15 cellular contexts compared by ENCODE assay signal in genomic region chr14:60095781-60096450, GRCh38. TPM values are rescaled to one million over a fixed set of nuclear protein-coding genes. Genes with fewer than 3 reads are reported as not detected.
DNase-seq lines count a peak whose midpoint lies in the region; ATAC-seq and TF ChIP-seq lines count a peak whose summit lies in the region.
"Had no signal": no experiment of that assay in that cellular context is flagged by ENCODE, and none has a peak within 500 bp of the region (broad histone marks: within the 10 kb centered on the region; RNA-seq: fewer than 3 reads in every experiment).

No MANE protein-coding gene starts in this region.

- TF ChIP-seq CTCF in AG04450 (IDR thresholded peaks at IDR 0.05; ENCODE audit: low read depth, low read length) (no peak), HEK293 (tag by site-specific recombination; IDR thresholded peaks at IDR 0.05) (no peak), mesothelial cell of epicardium (IDR thresholded peaks at IDR 0.05; ENCODE audit: unreplicated experiment) (no peak), uterus (IDR thresholded peaks at IDR 0.05) (no peak)

- H3K27me3 Mint-ChIP-seq in mesothelial cell of epicardium (ENCODE audit: low read depth) = no peaks in the 10 kb centered on the region
- H3K27me3 Mint-ChIP-seq: naive B cell; stimulated activated naive CD8-positive, alpha-beta T cell treated with anti-CD3 and anti-CD28 coated beads, Interleukin-15, Interleukin-2, amounts not matched to agents 100 ng/mL and 50 ng/mL, for 24 hours had no signal

- no peak overlapping the region for H3K27ac ChIP-seq in AG04450 (ENCODE audit: low read depth, low read length)
- no peak overlapping the region for H3K27ac ChIP-seq in HEK293 (ENCODE audit: extremely low read depth, low read depth, low read length)
- H3K27ac ChIP-seq in uterus = no peak overlapping the region

- no peaks in the 10 kb centered on the region for H3K9me3 Mint-ChIP-seq in mesothelial cell of epicardium
- H3K9me3 Mint-ChIP-seq: naive B cell; stimulated activated naive CD8-positive, alpha-beta T cell treated with anti-CD3 and anti-CD28 coated beads, Interleukin-15, Interleukin-2, amounts not matched to agents 100 ng/mL and 50 ng/mL, for 24 hours; T-helper 1 cell treated with Interleukin-12 subunit alpha and Interleukin-12 subunit beta and Interleukin-4 antibody, amounts not matched to agents 30 μg/mL and 1 μg/mL, for 36 hours had no signal

- H3K27me3 ChIP-seq in AG04450 (ENCODE audit: control insufficient read depth, insufficient read depth, low read length) = no peaks in the 10 kb centered on the region
- no peaks in the 10 kb centered on the region for H3K27me3 ChIP-seq in uterus

- DNase-seq in AG04450 (ENCODE audit: low read depth, low spot score) (peak; percentile 59), amniotic epithelial cell (ENCODE audit: low read depth) (peak; percentile 92), hepatic stellate cell (ENCODE audit: low spot score) (peak; percentile 24), mesothelial cell of epicardium (ENCODE audit: low spot score in 2 of 2, unreplicated experiment in 2 of 2) (no peak), uterus (no peak)
- DNase-seq: effector memory CD4-positive, alpha-beta T cell; naive B cell; NK-92 treated with Interleukin-12 subunit alpha and Interleukin-12 subunit beta, amount 100 ng/mL, for 24 hours; stimulated activated CD4-positive, alpha-beta T cell treated with anti-CD3 and anti-CD28 coated beads, Interleukin-15, amount 100 ng/mL, for 24 hours had no signal

- no peak overlapping the region for H3K4me3 ChIP-seq in AG04450 (ENCODE audit: low read depth, low read length)
- H3K4me3 ChIP-seq in HEK293 (ENCODE audit: low read depth, low read length) = no peak overlapping the region
- no peak overlapping the region for H3K4me3 ChIP-seq in uterus

- no peak overlapping the region for H3K4me3 Mint-ChIP-seq in mesothelial cell of epicardium
- H3K4me3 Mint-ChIP-seq: T-helper 1 cell treated with Interleukin-12 subunit alpha and Interleukin-12 subunit beta and Interleukin-4 antibody, amounts not matched to agents 30 μg/mL and 1 μg/mL, for 36 hours had no signal

- H3K36me3 Mint-ChIP-seq in mesothelial cell of epicardium = peaks cover 8% of the 10 kb centered on the region

- CTCF ChIA-PET in AG04450 (lab: Charles Lee) = interaction anchor here (1.6 kb wide), 1 partner anchor 131 kb away, joined by 8 read pairs; no protein-coding TSS in a partner anchor
- CTCF ChIA-PET in HEK293 (lab: Yijun Ruan, JAX) = interaction anchor here (0.6 kb wide), 1 partner anchor 254 kb away, joined by 5 read pairs; no protein-coding TSS in a partner anchor

- intact Hi-C loops in uterus (cut with DNase I; ENCODE audit: low total_unique reads) = loop anchor here (10.0 kb wide), 1 partner anchor 69 kb away; the partner anchor contains the start of gene DHRS7

- POLR2A ChIA-PET in AG04450 (lab: Yijun Ruan, JAX) (no interaction called here), HEK293 (lab: Yijun Ruan, JAX) (interaction anchor here (0.8 kb wide), 1 partner anchor 69 kb away, joined by 5 read pairs; the partner anchor contains the start of gene DHRS7)

- no peak overlapping the region for H3K27ac Mint-ChIP-seq in mesothelial cell of epicardium
- H3K27ac Mint-ChIP-seq: activated naive CD4-positive, alpha-beta T cell treated with anti-CD3 and anti-CD28 coated beads, Interleukin-2, amount 50 U/mL, for 72 hours; stimulated activated naive CD8-positive, alpha-beta T cell treated with anti-CD3 and anti-CD28 coated beads, Interleukin-15, Interleukin-2, amounts not matched to agents 100 ng/mL and 50 ng/mL, for 24 hours; T-helper 1 cell treated with Interleukin-12 subunit alpha and Interleukin-12 subunit beta and Interleukin-4 antibody, amounts not matched to agents 30 μg/mL and 1 μg/mL, for 36 hours had no signal

- ATAC-seq in GM21367 (IDR thresholded peaks at IDR 0.05; ENCODE audit: unreplicated experiment) (no peak), GM19463 (IDR thresholded peaks at IDR 0.05; ENCODE audit: unreplicated experiment) (no peak)
- ATAC-seq: activated naive CD4-positive, alpha-beta T cell treated with anti-CD3 and anti-CD28 coated beads, Interleukin-2, amount 50 U/mL, for 72 hours had no signal

- H3K36me3 ChIP-seq in HEK293 (ENCODE audit: control insufficient read depth in 2 of 2, insufficient read depth in 1 of 2, low read length in 2 of 2) (peaks cover 4 to 13% of the 10 kb centered on the region in 2 experiments; a peak in 2 of 3 replicates), uterus (no peaks in the 10 kb centered on the region)

- H3K9me3 ChIP-seq in AG04450 (ENCODE audit: control insufficient read depth, insufficient read depth, low read length) (no peaks in the 10 kb centered on the region), HEK293 (ENCODE audit: control insufficient read depth, insufficient read depth, low read depth, low read length) (no peaks in the 10 kb centered on the region), uterus (no peaks in the 10 kb centered on the region)

- H3K4me1 ChIP-seq in HEK293 (ENCODE audit: control insufficient read depth, insufficient read depth, low read length) = peaks cover 15% of the 10 kb centered on the region
- no peaks in the 10 kb centered on the region for H3K4me1 ChIP-seq in uterus

- no peak for TF ChIP-seq POLR2A in uterus (IDR thresholded peaks at IDR 0.05)

- peaks cover 27% of the 10 kb centered on the region for H3K4me1 Mint-ChIP-seq in mesothelial cell of epicardium

TF ChIP-seq in HEK293, 187 proteins besides CTCF, POLR2A, EP300 and RAD21:
- no peak for TF ChIP-seq MEIS1 (CRISPR knock-in tag; IDR thresholded peaks at IDR 0.05; ENCODE audit: borderline replicate concordance)
- TF ChIP-seq, protein P1, sequence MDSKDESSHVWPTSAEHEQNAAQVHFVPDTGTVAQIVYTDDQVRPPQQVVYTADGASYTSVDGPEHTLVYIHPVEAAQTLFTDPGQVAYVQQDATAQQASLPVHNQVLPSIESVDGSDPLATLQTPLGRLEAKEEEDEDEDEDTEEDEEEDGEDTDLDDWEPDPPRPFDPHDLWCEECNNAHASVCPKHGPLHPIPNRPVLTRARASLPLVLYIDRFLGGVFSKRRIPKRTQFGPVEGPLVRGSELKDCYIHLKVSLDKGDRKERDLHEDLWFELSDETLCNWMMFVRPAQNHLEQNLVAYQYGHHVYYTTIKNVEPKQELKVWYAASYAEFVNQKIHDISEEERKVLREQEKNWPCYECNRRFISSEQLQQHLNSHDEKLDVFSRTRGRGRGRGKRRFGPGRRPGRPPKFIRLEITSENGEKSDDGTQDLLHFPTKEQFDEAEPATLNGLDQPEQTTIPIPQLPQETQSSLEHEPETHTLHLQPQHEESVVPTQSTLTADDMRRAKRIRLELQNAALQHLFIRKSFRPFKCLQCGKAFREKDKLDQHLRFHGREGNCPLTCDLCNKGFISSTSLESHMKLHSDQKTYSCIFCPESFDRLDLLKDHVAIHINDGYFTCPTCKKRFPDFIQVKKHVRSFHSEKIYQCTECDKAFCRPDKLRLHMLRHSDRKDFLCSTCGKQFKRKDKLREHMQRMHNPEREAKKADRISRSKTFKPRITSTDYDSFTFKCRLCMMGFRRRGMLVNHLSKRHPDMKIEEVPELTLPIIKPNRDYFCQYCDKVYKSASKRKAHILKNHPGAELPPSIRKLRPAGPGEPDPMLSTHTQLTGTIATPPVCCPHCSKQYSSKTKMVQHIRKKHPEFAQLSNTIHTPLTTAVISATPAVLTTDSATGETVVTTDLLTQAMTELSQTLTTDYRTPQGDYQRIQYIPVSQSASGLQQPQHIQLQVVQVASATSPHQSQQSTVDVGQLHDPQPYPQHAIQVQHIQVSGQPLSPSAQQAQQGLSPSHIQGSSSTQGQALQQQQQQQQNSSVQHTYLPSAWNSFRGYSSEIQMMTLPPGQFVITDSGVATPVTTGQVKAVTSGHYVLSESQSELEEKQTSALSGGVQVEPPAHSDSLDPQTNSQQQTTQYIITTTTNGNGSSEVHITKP (tag by site-specific recombination; IDR thresholded peaks at IDR 0.05) = 0 out of 2 replicates have a peak, but pooled peaks have one; percentile 1
- no peak for TF ChIP-seq ZNF837 (tag by site-specific recombination; IDR thresholded peaks at IDR 0.05)
- no peak for TF ChIP-seq GLI2 (tag by site-specific recombination; IDR thresholded peaks at IDR 0.05; ENCODE audit: borderline replicate concordance, low read depth)

RNA-seq across cellular contexts. Expression of gene PCNX4, which starts 4.2 kb away (rescaled TPM):
- 67.2 and 79.9 TPM in 2 replicates for polyA plus RNA-seq in AG04450 (2011; rRNA removed)
- polyA minus RNA-seq in AG04450 (2011; rRNA and poly(A)+ RNA removed) = 82.7 and 136 TPM in 2 replicates
- total RNA-seq in mesothelial cell of epicardium (71.1 to 79.0 TPM (median 72.3 TPM) in 3 replicates), uterus (100 to 1,000 TPM in 2 of 4 donors, 10 to 100 TPM in 2; 30.9 to 163 (median 97.7) TPM)

Comparison
In these comparisons a context has a peak if more than half of its experiments do, and no peak if none do; other contexts are left out.
1. DNase-seq: peak in AG04450 (single experiment), amniotic epithelial cell (single experiment) and hepatic stellate cell (single experiment); none in mesothelial cell of epicardium (0 of 2) and uterus (0 of 2).